ENCODE assay signal across 8 cellular contexts in the genomic region with DNA sequence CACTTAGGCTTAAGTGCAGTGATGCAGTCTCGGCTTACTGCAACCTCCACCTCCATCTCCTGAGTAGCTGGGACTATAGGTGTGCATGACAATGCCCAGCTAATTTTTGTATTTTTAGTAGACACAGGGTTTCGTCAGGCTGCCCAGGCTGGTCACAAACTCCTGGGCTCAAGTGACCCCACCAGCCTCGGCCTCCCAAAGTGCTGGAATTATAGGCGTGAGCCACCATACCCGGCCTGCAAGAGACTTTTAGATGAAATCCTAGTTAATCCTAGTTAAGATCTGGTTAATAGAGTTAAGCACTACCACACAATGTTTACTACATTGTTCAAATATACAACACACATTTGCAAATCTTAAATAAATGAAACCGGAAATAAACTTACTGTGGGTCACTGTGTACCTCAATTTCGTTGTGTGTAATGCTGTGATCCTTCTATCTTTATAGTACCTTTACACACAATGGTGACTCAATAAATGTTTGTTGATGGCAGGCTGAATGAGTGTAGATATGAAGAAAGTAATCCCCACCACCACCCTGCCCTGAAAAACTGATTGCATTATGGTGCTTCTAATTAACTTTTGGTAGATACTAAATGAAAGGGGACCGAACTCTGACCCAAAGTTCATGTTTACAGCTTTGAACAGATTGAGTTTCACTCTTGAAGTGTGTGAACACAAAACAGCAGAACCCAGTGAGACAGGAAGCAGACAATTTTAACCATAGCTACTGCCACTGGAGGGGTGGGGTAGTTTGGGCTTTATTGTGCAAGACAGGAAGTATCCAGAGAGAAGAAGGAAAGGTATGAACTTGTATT.
DNase-seq lines count a peak whose midpoint lies in the region; ATAC-seq and TF ChIP-seq lines count a peak whose summit lies in the region.

No MANE protein-coding gene starts in this region.

- no peaks in the 10 kb centered on the region for H3K27me3 Mint-ChIP-seq in T-helper 2 cell treated with Interferon-gamma antibody and Interleukin-4, amounts not matched to agents 5 μg/mL and 100 μg/mL, for 36 hours (ENCODE audit: low read depth)

- H3K4me3 ChIP-seq in osteoblast (ENCODE audit: insufficient read depth, low read length): no peak overlapping the region

- peaks cover 4% of the 10 kb centered on the region for H3K36me3 Mint-ChIP-seq in T-helper 2 cell treated with Interferon-gamma antibody and Interleukin-4, amounts not matched to agents 5 μg/mL and 100 μg/mL, for 36 hours (ENCODE audit: low read depth)

- POLR2A ChIA-PET in GM10248 (lab: Yijun Ruan, JAX): no interaction called here

- peak; percentile 96 for ATAC-seq in GM21447 (IDR thresholded peaks at IDR 0.05; ENCODE audit: unreplicated experiment)

- peak; percentile 31 for DNase-seq in GM10248 (ENCODE audit: extremely low spot score)
- peak; percentile 92 for DNase-seq in HT-29 (ENCODE audit: low spot score)
- DNase-seq in T-helper 2 cell treated with Interferon-gamma antibody and Interleukin-4, amounts not matched to agents 5 μg/mL and 100 μg/mL, for 36 hours (ENCODE audit: low spot score): peak; percentile 48
- peak; percentile 40 for DNase-seq in effector CD4-positive, alpha-beta T cell
- no peak for DNase-seq in osteoblast (ENCODE audit: insufficient read length, low spot score, missing footprints)
- DNase-seq in occipital lobe (lab: John Stamatoyannopoulos, UW): no peak
- DNase-seq in KG1 (lab: John Stamatoyannopoulos, UW): no peak

- H3K27me3 ChIP-seq in osteoblast (ENCODE audit: insufficient read depth, low read length): no peaks in the 10 kb centered on the region

- CTCF ChIA-PET in GM10248 (lab: Yijun Ruan, JAX): interaction anchor here (1.2 to 1.5 kb wide), 2 partner anchors 25 to 46 kb away, joined by 3 read pairs; no protein-coding TSS in a partner anchor

- peak overlapping the region; percentile 55 for H3K4me3 Mint-ChIP-seq in T-helper 2 cell treated with Interferon-gamma antibody and Interleukin-4, amounts not matched to agents 5 μg/mL and 100 μg/mL, for 36 hours

- H2AFZ ChIP-seq in osteoblast (ENCODE audit: low read length): peak overlapping the region; percentile 32

- H3K27ac ChIP-seq in osteoblast (ENCODE audit: low read depth, low read length): peak overlapping the region; percentile 21

- H3K27ac Mint-ChIP-seq in T-helper 2 cell treated with Interferon-gamma antibody and Interleukin-4, amounts not matched to agents 5 μg/mL and 100 μg/mL, for 36 hours: peak overlapping the region; percentile 82

- H3K9me3 ChIP-seq in osteoblast (ENCODE audit: low read depth, low read length): no peaks in the 10 kb centered on the region

- H3K4me1 ChIP-seq in osteoblast (ENCODE audit: insufficient read depth, low read length): peaks cover 51% of the 10 kb centered on the region

- H4K20me1 ChIP-seq in osteoblast (ENCODE audit: insufficient read depth, low read length): no peaks in the 10 kb centered on the region

- H3K79me2 ChIP-seq in osteoblast (ENCODE audit: insufficient read depth, low read length): no peaks in the 10 kb centered on the region

- TF ChIP-seq CTCF in GM10248 (IDR thresholded peaks at IDR 0.05; ENCODE audit: control extremely low read depth, extremely low read depth, low read depth, missing control alignments) (no peak), osteoblast (IDR thresholded peaks at IDR 0.05; ENCODE audit: extremely low read depth, low read depth, low read length) (no peak)

- H3K9me3 Mint-ChIP-seq in T-helper 2 cell treated with Interferon-gamma antibody and Interleukin-4, amounts not matched to agents 5 μg/mL and 100 μg/mL, for 36 hours: no peaks in the 10 kb centered on the region

- H3K4me1 Mint-ChIP-seq in T-helper 2 cell treated with Interferon-gamma antibody and Interleukin-4, amounts not matched to agents 5 μg/mL and 100 μg/mL, for 36 hours (ENCODE audit: low read depth): peaks cover 56% of the 10 kb centered on the region

- no peaks in the 10 kb centered on the region for H3K36me3 ChIP-seq in osteoblast (ENCODE audit: insufficient read depth, low read length)

- peak overlapping the region; percentile 10 for H3K4me2 ChIP-seq in osteoblast (ENCODE audit: insufficient read depth, low read length)

Comparison
In these comparisons a context has a peak if more than half of its experiments do, and no peak if none do; other contexts are left out.
1. DNase-seq: peak in GM10248 (single experiment), HT-29 (single experiment), T-helper 2 cell treated with Interferon-gamma antibody and Interleukin-4, amounts not matched to agents 5 μg/mL and 100 μg/mL, for 36 hours (single experiment) and effector CD4-positive, alpha-beta T cell (single experiment); none in osteoblast (single experiment), occipital lobe (single experiment) and KG1 (single experiment).